8 cellular contexts compared by ENCODE assay signal in genomic region chr1:100376890-100377289, GRCh38. TPM values are rescaled to one million over a fixed set of nuclear protein-coding genes. Genes with fewer than 3 reads are reported as not detected.
DNase-seq lines count a peak whose midpoint lies in the region; ATAC-seq, FAIRE-seq and TF ChIP-seq lines count a peak whose summit lies in the region.
"Not testable (repeated sequence)": the region's sequence is repeated elsewhere in the genome, so short reads cannot be mapped to it uniquely, and the experiment has no call there.

No MANE protein-coding gene starts in this region.

- peaks cover 75 to 81% of the 10 kb centered on the region in 2 donors for H3K36me3 Mint-ChIP-seq in CD4-positive, alpha-beta memory T cell
- peaks cover 62% of the 10 kb centered on the region for H3K36me3 Mint-ChIP-seq in effector memory CD8-positive, alpha-beta T cell (ENCODE audit: insufficient read depth)

- DNase-seq in CD4-positive, alpha-beta memory T cell; GM12878 (ENCODE audit: low read depth, low spot score); effector memory CD8-positive, alpha-beta T cell; prostate gland (ENCODE audit: low spot score); stomach: not testable (repeated sequence)

- POLR2A ChIA-PET in CD4-positive, alpha-beta memory T cell (lab: Charles Lee; ENCODE audit: partially characterized antibody) = interaction anchor here (0.9 to 1.7 kb wide), 4 partner anchors 11 to 24 kb away, joined by 3 to 6 read pairs (median 4); partner anchors contain the start of gene CDC14A
- POLR2A ChIA-PET in GM12878 (lab: Charles Lee) = interaction anchor here (1.3 kb wide), 1 partner anchor 23 kb away, joined by 3 read pairs; no protein-coding TSS in a partner anchor

- H3K27me3 ChIP-seq in CD4-positive, alpha-beta memory T cell (ENCODE audit: insufficient read depth, low read length); KMS-11 (ENCODE audit: insufficient read depth, low read depth); OCI-LY3 (ENCODE audit: low read depth, low read length); GM12878 (replicated peaks in 1 of 2; ENCODE audit: control insufficient read depth in 2 of 2, insufficient read depth in 2 of 2, low read length in 1 of 2); prostate gland (replicated peaks; ENCODE audit: insufficient read depth); stomach: not testable (repeated sequence)

- not testable (repeated sequence) for H3K27ac ChIP-seq in CD4-positive, alpha-beta memory T cell (ENCODE audit: low read depth, low read length); KMS-11; OCI-LY3 (ENCODE audit: low read length); GM12878 (ENCODE audit: control insufficient read depth, insufficient read depth)
- H3K27ac ChIP-seq in VCaP (peak overlapping the region; percentile 31; the same call in 1 of the 2 replicates), prostate gland (peak overlapping the region; percentile 4 to 59), stomach (peak overlapping the region in 4 of 5 donors; percentile 18 to 43 (median 27))

- H3K4me2 ChIP-seq in KMS-11 = peak overlapping the region; percentile 29; the same call in 1 of the 2 replicates
- H3K4me2 ChIP-seq in OCI-LY3 (ENCODE audit: low read length) = peak overlapping the region; percentile 51; the same call in 1 of the 2 replicates
- H3K4me2 ChIP-seq in GM12878 (ENCODE audit: control insufficient read depth, insufficient read depth) = not testable (repeated sequence)

- H3K4me1 ChIP-seq in CD4-positive, alpha-beta memory T cell (ENCODE audit: insufficient read depth, low read length) = peaks cover 74% of the 10 kb centered on the region
- H3K4me1 ChIP-seq in KMS-11 (ENCODE audit: low read depth, poor library complexity, severe bottlenecking) = peaks cover 28% of the 10 kb centered on the region
- peaks cover 20% of the 10 kb centered on the region for H3K4me1 ChIP-seq in OCI-LY3 (ENCODE audit: low read length)
- H3K4me1 ChIP-seq in GM12878 (ENCODE audit: control insufficient read depth, insufficient read depth, low read length) = peaks cover 16% of the 10 kb centered on the region
- not testable (repeated sequence) for H3K4me1 ChIP-seq in prostate gland (replicated peaks)
- H3K4me1 ChIP-seq in stomach = peaks cover 0 to 11% (median 2%) of the 10 kb centered on the region in 4 donors

- not testable (repeated sequence) for TF ChIP-seq RAD21 in GM12878 (IDR thresholded peaks at IDR 0.05; ENCODE audit: insufficient read depth, low read depth, low read length)

- 89% methylated on average over 6 of the region's 6 CpGs for WGBS in GM12878 (ENCODE audit: insufficient coverage, insufficient replicate concordance, low lambda C conversion rate, missing lambda C conversion rate)
- WGBS in prostate gland = 38% methylated on average over 6 of the region's 6 CpGs
- WGBS in stomach, 5 donors = 33 to 75% (median 66%) methylated on average over 6 of the region's 6 CpGs

- in situ Hi-C loops in GM12878 (cut with MboI) = not testable (repeated sequence)

- H4K20me1 ChIP-seq in KMS-11 (ENCODE audit: insufficient read depth); GM12878 (ENCODE audit: control insufficient read depth, insufficient read depth): not testable (repeated sequence)
- H4K20me1 ChIP-seq in OCI-LY3 (ENCODE audit: insufficient read depth, low read length) = peaks cover 12% of the 10 kb centered on the region

- not testable (repeated sequence) for BruUV-seq in GM12878 (replicated peaks; lab: Mats Ljungman, UMichigan)

- TF ChIP-seq CTCF in KMS-11 (conservative IDR thresholded peaks at IDR 0.05; ENCODE audit: low read depth, low read length); OCI-LY3 (IDR thresholded peaks at IDR 0.05; ENCODE audit: low read depth, low read length); VCaP (conservative IDR thresholded peaks at IDR 0.05); GM12878 (IDR thresholded peaks at IDR 0.05 in 2 of 3, conservative IDR thresholded peaks at IDR 0.05 in 1 of 3; ENCODE audit: control insufficient read depth in 2 of 3, extremely low read depth in 1 of 3, insufficient read depth in 1 of 3, low read depth in 3 of 3, low read length in 3 of 3); prostate gland (IDR thresholded peaks at IDR 0.05); stomach (IDR thresholded peaks at IDR 0.05): not testable (repeated sequence)

- not testable (repeated sequence) for H3K79me2 ChIP-seq in KMS-11 (ENCODE audit: insufficient read depth, low read depth); OCI-LY3 (ENCODE audit: low read length); GM12878 (ENCODE audit: control insufficient read depth, insufficient read depth, low read length)

- H3K9ac ChIP-seq in KMS-11; OCI-LY3 (ENCODE audit: low read length); GM12878 (ENCODE audit: control insufficient read depth, insufficient read depth, low read length): not testable (repeated sequence)

- H3K4me1 Mint-ChIP-seq in CD4-positive, alpha-beta memory T cell = peaks cover 57 to 98% (median 78%) of the 10 kb centered on the region in 4 donors
- peaks cover 46 to 65% of the 10 kb centered on the region in 2 donors for H3K4me1 Mint-ChIP-seq in effector memory CD8-positive, alpha-beta T cell (ENCODE audit: low read depth in 2 of 2)

- H3K36me3 ChIP-seq in CD4-positive, alpha-beta memory T cell (ENCODE audit: insufficient read depth, low read length); KMS-11 (ENCODE audit: insufficient read depth); OCI-LY3 (replicated peaks; ENCODE audit: low read depth, low read length); GM12878 (ENCODE audit: control insufficient read depth in 2 of 2, insufficient read depth in 2 of 2, low read length in 1 of 2); prostate gland: not testable (repeated sequence)
- peaks cover 0 to 10% (median 0%) of the 10 kb centered on the region in 4 donors for H3K36me3 ChIP-seq in stomach

- not testable (repeated sequence) for TF ChIP-seq EP300 in GM12878 (IDR thresholded peaks at IDR 0.05; ENCODE audit: borderline replicate concordance in 1 of 2, control insufficient read depth in 1 of 2, low read depth in 2 of 2, low read length in 2 of 2); stomach (IDR thresholded peaks at IDR 0.05)

- not testable (repeated sequence) for FAIRE-seq in GM12878 (lab: Jason Lieb, UNC)

- H3K27me3 Mint-ChIP-seq in CD4-positive, alpha-beta memory T cell; effector memory CD8-positive, alpha-beta T cell: not testable (repeated sequence)

- H2AFZ ChIP-seq in KMS-11 (ENCODE audit: low read depth); OCI-LY3 (ENCODE audit: low read depth, low read length); GM12878 (ENCODE audit: control insufficient read depth, low read depth, low read length): not testable (repeated sequence)

- CTCF ChIA-PET in CD4-positive, alpha-beta memory T cell (lab: Charles Lee; ENCODE audit: partially characterized antibody) = interaction anchor here (0.7 kb wide), 3 partner anchors 20 to 1119 kb away, joined by 3 read pairs; no protein-coding TSS in a partner anchor
- CTCF ChIA-PET in GM12878 (lab: Yijun Ruan, JAX) = interaction anchor here (1.0 kb wide), 2 partner anchors 9 to 19 kb away, joined by 3 to 5 read pairs; no protein-coding TSS in a partner anchor

- not testable (repeated sequence) for H3K9me3 ChIP-seq in CD4-positive, alpha-beta memory T cell (ENCODE audit: control insufficient read depth in 1 of 2, low read length in 2 of 2); OCI-LY3 (ENCODE audit: insufficient read depth, low read length); GM12878 (replicated peaks; ENCODE audit: control insufficient read depth, insufficient read depth, low read length); prostate gland; stomach

- H3K4me3 ChIP-seq in CD4-positive, alpha-beta memory T cell (ENCODE audit: low read length in 2 of 2); KMS-11 (IDR thresholded peaks at IDR 0.05; ENCODE audit: insufficient read depth, low read depth, low read length); OCI-LY3 (ENCODE audit: low read length); GM12878; stomach: not testable (repeated sequence)
- peak overlapping the region in 1 of 2 donors; percentile 15 for H3K4me3 ChIP-seq in prostate gland

- not testable (repeated sequence) for ATAC-seq in GM12878; effector memory CD8-positive, alpha-beta T cell (replicated peaks)

- SMC1A ChIA-PET in GM12878 (lab: Charles Lee; ENCODE audit: uncharacterized antibody, unreplicated experiment) = interaction anchor here (1.0 kb wide), 2 partner anchors 9 to 20 kb away, joined by 3 to 5 read pairs; no protein-coding TSS in a partner anchor

- H3K4me3 Mint-ChIP-seq in CD4-positive, alpha-beta memory T cell = peak overlapping the region in 2 of 8 donors; percentile 29 to 64
- H3K4me3 Mint-ChIP-seq in effector memory CD8-positive, alpha-beta T cell = not testable (repeated sequence)

- TF ChIP-seq POLR2A in GM12878 (IDR thresholded peaks at IDR 0.05; ENCODE audit: low read depth, low read length); prostate gland (IDR thresholded peaks at IDR 0.05); stomach (IDR thresholded peaks at IDR 0.05): not testable (repeated sequence)

- H3K9me3 Mint-ChIP-seq in CD4-positive, alpha-beta memory T cell = peaks cover 0 to 10% (median 0%) of the 10 kb centered on the region in 8 donors
- not testable (repeated sequence) for H3K9me3 Mint-ChIP-seq in effector memory CD8-positive, alpha-beta T cell

- intact Hi-C loops in CD4-positive, alpha-beta memory T cell (cut with micrococcal nuclease); GM12878 (cut with micrococcal nuclease; ENCODE audit: unreplicated experiment); prostate gland (cut with DNase I); stomach (cut with DNase I; ENCODE audit: low total_unique reads): not testable (repeated sequence)

- RAD21 ChIA-PET in GM12878 (lab: Charles Lee; ENCODE audit: unreplicated experiment) = interaction anchor here (1.0 to 1.2 kb wide), 2 partner anchors 24 kb away, joined by 3 to 6 read pairs; no protein-coding TSS in a partner anchor

- H3K27ac Mint-ChIP-seq in CD4-positive, alpha-beta memory T cell = peak overlapping the region in 5 of 7 donors; percentile 2 to 85 (median 54)
- H3K27ac Mint-ChIP-seq in effector memory CD8-positive, alpha-beta T cell = peak overlapping the region; percentile 5 to 8

RNA-seq across cellular contexts. Expression of gene CDC14A, which starts 24.6 kb away (rescaled TPM):
- 100 to 1,000 TPM; 108 to 119 TPM for total RNA-seq in CD4-positive, alpha-beta memory T cell
- polyA plus RNA-seq in CD4-positive, alpha-beta memory T cell = 10 to 100 TPM; 37.7 to 72.3 TPM
- total RNA-seq in GM12878 (2013; cell fraction: nucleolus; rRNA removed) = 61.9 and 72.4 TPM in 2 replicates
- 5.2 and 6.9 TPM in 2 replicates for total RNA-seq in GM12878 (2014; rRNA removed)
- 5.9 and 7.0 TPM in 2 replicates for total RNA-seq in GM12878 (2014; rRNA removed; fragmentation: Illumina TruSeq; extraction: Trizol)
- 6.8 and 7.8 TPM in 2 replicates for total RNA-seq in GM12878 (2021)
- polyA plus RNA-seq in GM12878 (2011; ENCODE audit: low read depth) = 1.3 TPM
- polyA plus RNA-seq in GM12878 (2011; rRNA removed) = 7.1 and 9.1 TPM in 2 replicates
- polyA plus RNA-seq in GM12878 (2011; cell fraction: cytosol; rRNA removed) = 3.3 and 3.7 TPM in 2 replicates
- polyA plus RNA-seq in GM12878 (2011; cell fraction: nucleus; rRNA removed) = 10.7 and 12.9 TPM in 2 replicates
- polyA plus RNA-seq in GM12878 (2012) = 1.8 and 1.9 TPM in 2 replicates
- polyA plus RNA-seq in GM12878 (2014; fragmentation: Illumina TruSeq; extraction: Trizol) = 5.8 and 6.5 TPM in 2 replicates
- polyA plus RNA-seq in GM12878 (2014; fragmentation: Nextera tagmentation; extraction: Ambion mirVana) = 1 to 10 TPM; 1.5 to 1.9 TPM
- polyA plus RNA-seq in GM12878 (2014; rRNA removed) = 3.5 and 3.9 TPM in 2 replicates
- polyA plus RNA-seq in GM12878 (2016; fragmentation: Nextera tagmentation; extraction: Ambion mirVana) = 1 to 10 TPM; 4.7 to 6.3 TPM
- 16.2 TPM in 2 replicates for polyA minus RNA-seq in GM12878 (2011; rRNA and poly(A)+ RNA removed)
- polyA minus RNA-seq in GM12878 (2011; cell fraction: cytosol; rRNA and poly(A)+ RNA removed) = 2.9 and 4.2 TPM in 2 replicates
- 24.3 and 39.7 TPM in 2 replicates for polyA minus RNA-seq in GM12878 (2011; cell fraction: nucleus; rRNA and poly(A)+ RNA removed)
- total RNA-seq in prostate gland = 10 to 100 TPM; 25.7 to 39.2 TPM
- total RNA-seq in stomach = 10 to 100 TPM in 4 of 5 donors, 1 to 10 TPM in 1; 9.4 to 31.0 (median 27.2) TPM
- polyA plus RNA-seq in stomach = 1 to 10 TPM; 2.1 to 6.0 (median 3.7) TPM
